In the genomic region with DNA sequence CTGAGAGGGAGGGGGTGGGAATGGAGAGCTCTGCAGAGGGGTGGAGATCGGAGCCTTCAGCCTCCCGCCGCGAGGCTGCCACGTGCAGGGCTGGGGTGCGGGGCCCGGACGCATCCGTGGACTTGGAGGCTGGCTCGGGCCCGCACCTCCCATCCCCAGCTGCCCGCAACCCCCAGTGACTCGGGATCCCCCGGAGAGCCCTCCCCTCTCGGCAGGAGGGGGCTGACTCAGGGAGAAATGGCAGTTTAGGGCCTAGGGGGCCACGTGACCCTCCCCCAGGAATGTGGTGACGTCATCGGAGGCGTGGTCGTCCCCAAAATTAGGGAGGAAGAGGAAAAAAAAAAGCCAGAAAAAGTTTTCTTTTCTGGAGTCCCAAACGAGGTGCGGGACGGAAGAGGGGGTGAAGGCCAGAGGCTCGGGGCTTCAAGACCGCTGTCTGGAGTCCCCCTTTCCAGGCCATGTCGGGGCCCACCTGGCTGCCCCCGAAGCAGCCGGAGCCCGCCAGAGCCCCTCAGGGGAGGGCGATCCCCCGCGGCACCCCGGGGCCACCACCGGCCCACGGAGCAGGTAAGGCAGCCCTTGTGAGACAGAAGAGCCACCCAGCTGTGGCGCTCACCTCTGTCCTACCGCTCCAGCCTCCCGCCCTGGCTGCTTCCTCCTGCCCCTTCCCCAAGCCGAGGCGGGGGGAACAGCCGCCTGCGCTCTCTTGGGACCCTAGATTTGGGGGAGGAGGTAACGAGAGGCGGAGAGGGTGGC, we compare ENCODE assay signal across 1 cellular context.
TF ChIP-seq lines count a peak whose summit lies in the region.

TRIP6 (plus strand) TSS at position 348 of the 756 bp plus-strand sequence; CDS start at position 459, 111 bp downstream.

TF ChIP-seq in K562, 482 proteins besides CTCF, POLR2A, EP300 and RAD21 (continued from another document and continues in another):
- TF ChIP-seq NR2C2 (CRISPR knock-in tag; IDR thresholded peaks at IDR 0.05), result no peak
- TF ChIP-seq NR2C2 (tag; IDR thresholded peaks at IDR 0.05), result peak; percentile 37; the same call in 1 of the 2 replicates
- peak; percentile 97 for TF ChIP-seq ZBTB7A (IDR thresholded peaks at IDR 0.05; ENCODE audit: borderline replicate concordance, control insufficient read depth, low read depth, low read length)
- TF ChIP-seq SIN3A (IDR thresholded peaks at IDR 0.05; ENCODE audit: borderline replicate concordance in 2 of 2, control insufficient read depth in 1 of 2, low read depth in 2 of 2, low read length in 2 of 2), result peak in 1 of 2 experiments; percentile 69; a peak in 2 of 4 replicates
- peak; percentile 35; the same call in 1 of the 2 replicates for TF ChIP-seq ZBTB40 (IDR thresholded peaks at IDR 0.05)
- TF ChIP-seq ZBTB40 (CRISPR knock-in tag; IDR thresholded peaks at IDR 0.05), result no peak
- peak; percentile 96 for TF ChIP-seq ZNF589 (CRISPR knock-in tag; IDR thresholded peaks at IDR 0.05; ENCODE audit: low read depth)
- peak; percentile 74 for TF ChIP-seq TBP (optimal IDR thresholded peaks at IDR 0.05; ENCODE audit: low read depth, low read length)
- peak in 1 of 2 experiments; percentile 85; a peak in 1 of 4 replicates for TF ChIP-seq ZNF639 (CRISPR knock-in tag; conservative IDR thresholded peaks at IDR 0.05 in 1 of 2, IDR thresholded peaks at IDR 0.05 in 1 of 2)
- TF ChIP-seq GTF2E2 (tag; IDR thresholded peaks at IDR 0.05), result peak; percentile 73
- TF ChIP-seq ZNF384 (IDR thresholded peaks at IDR 0.05; ENCODE audit: low read depth, low read length), result peak; percentile 87
- peak; percentile 30 for TF ChIP-seq NUFIP1 (IDR thresholded peaks at IDR 0.05; ENCODE audit: partially characterized antibody)
- peak; percentile 83 for TF ChIP-seq EGR1 (conservative IDR thresholded peaks at IDR 0.05)
- no peak for TF ChIP-seq ZNF12 (CRISPR knock-in tag; IDR thresholded peaks at IDR 0.05)
- TF ChIP-seq CREB1 (IDR thresholded peaks at IDR 0.05), result peak; percentile 80
- TF ChIP-seq CREB1 (CRISPR knock-in tag; IDR thresholded peaks at IDR 0.05), result peak; percentile 91
- peak; percentile 87 for TF ChIP-seq CBFA2T2 (conservative IDR thresholded peaks at IDR 0.05)
- TF ChIP-seq HDAC2 (IDR thresholded peaks at IDR 0.05), result peak; percentile 85
- no peak for TF ChIP-seq HNRNPH1 (optimal IDR thresholded peaks at IDR 0.05; ENCODE audit: low read depth, low read length)
- TF ChIP-seq ZNF79 (CRISPR knock-in tag; IDR thresholded peaks at IDR 0.05; ENCODE audit: low read depth), result no peak
- TF ChIP-seq, protein P1, sequence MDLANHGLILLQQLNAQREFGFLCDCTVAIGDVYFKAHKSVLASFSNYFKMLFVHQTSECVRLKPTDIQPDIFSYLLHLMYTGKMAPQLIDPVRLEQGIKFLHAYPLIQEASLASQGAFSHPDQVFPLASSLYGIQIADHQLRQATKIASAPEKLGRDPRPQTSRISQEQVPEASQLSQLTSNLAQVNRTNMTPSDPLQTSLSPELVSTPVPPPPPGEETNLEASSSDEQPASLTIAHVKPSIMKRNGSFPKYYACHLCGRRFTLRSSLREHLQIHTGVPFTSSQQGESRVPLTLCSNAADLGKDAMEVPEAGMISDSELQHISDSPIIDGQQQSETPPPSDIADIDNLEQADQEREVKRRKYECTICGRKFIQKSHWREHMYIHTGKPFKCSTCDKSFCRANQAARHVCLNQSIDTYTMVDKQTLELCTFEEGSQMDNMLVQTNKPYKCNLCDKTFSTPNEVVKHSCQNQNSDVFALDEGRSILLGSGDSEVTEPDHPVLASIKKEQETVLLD (IDR thresholded peaks at IDR 0.05), result peak; percentile 39; the same call in 1 of the 2 replicates
- TF ChIP-seq ZNF274 (IDR thresholded peaks at IDR 0.05; ENCODE audit: borderline replicate concordance, low read depth, low read length), result no peak
- TF ChIP-seq, protein P2, sequence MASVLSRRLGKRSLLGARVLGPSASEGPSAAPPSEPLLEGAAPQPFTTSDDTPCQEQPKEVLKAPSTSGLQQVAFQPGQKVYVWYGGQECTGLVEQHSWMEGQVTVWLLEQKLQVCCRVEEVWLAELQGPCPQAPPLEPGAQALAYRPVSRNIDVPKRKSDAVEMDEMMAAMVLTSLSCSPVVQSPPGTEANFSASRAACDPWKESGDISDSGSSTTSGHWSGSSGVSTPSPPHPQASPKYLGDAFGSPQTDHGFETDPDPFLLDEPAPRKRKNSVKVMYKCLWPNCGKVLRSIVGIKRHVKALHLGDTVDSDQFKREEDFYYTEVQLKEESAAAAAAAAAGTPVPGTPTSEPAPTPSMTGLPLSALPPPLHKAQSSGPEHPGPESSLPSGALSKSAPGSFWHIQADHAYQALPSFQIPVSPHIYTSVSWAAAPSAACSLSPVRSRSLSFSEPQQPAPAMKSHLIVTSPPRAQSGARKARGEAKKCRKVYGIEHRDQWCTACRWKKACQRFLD (CRISPR knock-in tag; IDR thresholded peaks at IDR 0.05), result peak; percentile 53; the same call in 1 of the 2 replicates
- peak; percentile 76; the same call in 1 of the 2 replicates for TF ChIP-seq ZNF449 (CRISPR knock-in tag; IDR thresholded peaks at IDR 0.05)
- TF ChIP-seq PHF8 (IDR thresholded peaks at IDR 0.05; ENCODE audit: borderline replicate concordance, low read length), result peak; percentile 78; the same call in 1 of the 2 replicates
- TF ChIP-seq E2F6 (IDR thresholded peaks at IDR 0.05; ENCODE audit: borderline replicate concordance in 1 of 2, extremely low read depth in 1 of 2, insufficient read depth in 1 of 2, insufficient read length in 1 of 2, low read depth in 1 of 2, low read length in 1 of 2, poor library complexity in 1 of 2, severe bottlenecking in 1 of 2), result peak; percentile 92 to 96
- TF ChIP-seq, protein P3, sequence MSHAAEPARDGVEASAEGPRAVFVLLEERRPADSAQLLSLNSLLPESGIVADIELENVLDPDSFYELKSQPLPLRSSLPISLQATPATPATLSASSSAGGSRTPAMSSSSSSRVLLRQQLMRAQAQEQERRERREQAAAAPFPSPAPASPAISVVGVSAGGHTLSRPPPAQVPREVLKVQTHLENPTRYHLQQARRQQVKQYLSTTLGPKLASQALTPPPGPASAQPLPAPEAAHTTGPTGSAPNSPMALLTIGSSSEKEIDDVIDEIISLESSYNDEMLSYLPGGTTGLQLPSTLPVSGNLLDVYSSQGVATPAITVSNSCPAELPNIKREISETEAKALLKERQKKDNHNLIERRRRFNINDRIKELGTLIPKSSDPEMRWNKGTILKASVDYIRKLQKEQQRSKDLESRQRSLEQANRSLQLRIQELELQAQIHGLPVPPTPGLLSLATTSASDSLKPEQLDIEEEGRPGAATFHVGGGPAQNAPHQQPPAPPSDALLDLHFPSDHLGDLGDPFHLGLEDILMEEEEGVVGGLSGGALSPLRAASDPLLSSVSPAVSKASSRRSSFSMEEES (CRISPR knock-in tag; IDR thresholded peaks at IDR 0.05), result peak; percentile 93
- TF ChIP-seq TEAD4 (IDR thresholded peaks at IDR 0.05; ENCODE audit: low read length), result peak; percentile 97
- TF ChIP-seq TEAD4 (CRISPR knock-in tag; IDR thresholded peaks at IDR 0.05; ENCODE audit: borderline replicate concordance), result peak; percentile 98
- no peak for TF ChIP-seq TCFL5 (CRISPR knock-in tag; conservative IDR thresholded peaks at IDR 0.05)
- no peak for TF ChIP-seq BRCA1 (IDR thresholded peaks at IDR 0.05)
- TF ChIP-seq BRCA1 (CRISPR knock-in tag; IDR thresholded peaks at IDR 0.05), result no peak
- TF ChIP-seq MTA3 (IDR thresholded peaks at IDR 0.05; ENCODE audit: borderline replicate concordance), result peak; percentile 87; the same call in 1 of the 2 replicates
- TF ChIP-seq FOXP1 (CRISPR knock-in tag; IDR thresholded peaks at IDR 0.05), result 0 out of 2 replicates have a peak, but pooled peaks have one; percentile 24
- TF ChIP-seq POLR2B (IDR thresholded peaks at IDR 0.05; ENCODE audit: low read depth, partially characterized antibody), result peak; percentile 74
- TF ChIP-seq SRSF3 (IDR thresholded peaks at IDR 0.05; ENCODE audit: insufficient read depth, low read length), result peak; percentile 83; the same call in 1 of the 2 replicates
- TF ChIP-seq FOXM1 (IDR thresholded peaks at IDR 0.05; ENCODE audit: low read depth), result peak; percentile 49
- no peak for TF ChIP-seq FOXM1 (CRISPR knock-in tag; IDR thresholded peaks at IDR 0.05; ENCODE audit: low read depth)
- TF ChIP-seq JUNB (CRISPR knock-in tag; conservative IDR thresholded peaks at IDR 0.05), result peak; percentile 99
- peak; percentile 82 for TF ChIP-seq PCBP1 (IDR thresholded peaks at IDR 0.05; ENCODE audit: low read depth, low read length, poor library complexity, severe bottlenecking)
- TF ChIP-seq RBFOX2 (IDR thresholded peaks at IDR 0.05; ENCODE audit: low read depth, low read length), result peak; percentile 84
- no peak for TF ChIP-seq ARHGAP35 (IDR thresholded peaks at IDR 0.05; ENCODE audit: partially characterized antibody)
